Comparison of ENCODE assay signal across 1 cellular context in genomic region chr6:90403489-90404381, GRCh38.
TF ChIP-seq lines count a peak whose summit lies in the region.

No MANE protein-coding gene starts in this region.

TF ChIP-seq in H1, 55 proteins besides CTCF, POLR2A, EP300 and RAD21 (continued from another document):
- TF ChIP-seq ATF2 (IDR thresholded peaks at IDR 0.05; ENCODE audit: low read length) (no peak), SAP30 (IDR thresholded peaks at IDR 0.05; ENCODE audit: insufficient read depth, insufficient replicate concordance, low read length) (no peak), RBBP5 (IDR thresholded peaks at IDR 0.05; ENCODE audit: borderline replicate concordance, low read depth, low read length) (no peak), CHD1 (IDR thresholded peaks at IDR 0.05; ENCODE audit: low read depth, low read length) (no peak), SP4 (IDR thresholded peaks at IDR 0.05; ENCODE audit: low read length) (no peak), CHD2 (IDR thresholded peaks at IDR 0.05; ENCODE audit: low read length) (no peak), TBP (IDR thresholded peaks at IDR 0.05; ENCODE audit: low read depth, low read length) (no peak), GTF2F1 (IDR thresholded peaks at IDR 0.05; ENCODE audit: borderline replicate concordance, low read depth, low read length) (no peak), CBX8 (IDR thresholded peaks at IDR 0.05; ENCODE audit: borderline replicate concordance, low read depth, low read length) (no peak), SP1 (IDR thresholded peaks at IDR 0.05; ENCODE audit: low read depth, low read length) (no peak), SIN3A (conservative IDR thresholded peaks at IDR 0.05 in 1 of 2, IDR thresholded peaks at IDR 0.05 in 1 of 2; ENCODE audit: low read depth in 1 of 2, low read length in 2 of 2) (no peak), YY1 (IDR thresholded peaks at IDR 0.05; ENCODE audit: low read depth, low read length) (no peak), SIRT6 (IDR thresholded peaks at IDR 0.05; ENCODE audit: low read length) (no peak), TAF7 (optimal IDR thresholded peaks at IDR 0.05; ENCODE audit: borderline replicate concordance, low read depth, low read length) (no peak), POLR2AphosphoS5 (IDR thresholded peaks at IDR 0.05; ENCODE audit: low read depth, low read length) (no peak), E2F6 (IDR thresholded peaks at IDR 0.05) (0 out of 2 replicates have a peak, but pooled peaks have one; percentile 21), TEAD4 (IDR thresholded peaks at IDR 0.05; ENCODE audit: low read depth, low read length) (peak; percentile 60), CBX5 (IDR thresholded peaks at IDR 0.05; ENCODE audit: low read depth, low read length) (no peak)
